10 cellular contexts compared by ENCODE assay signal in genomic region chr13:80336335-80336734, GRCh38. TPM values are rescaled to one million over a fixed set of nuclear protein-coding genes. Genes with fewer than 3 reads are reported as not detected.
DNase-seq lines count a peak whose midpoint lies in the region; ATAC-seq and TF ChIP-seq lines count a peak whose summit lies in the region.
"Had no signal": no experiment of that assay in that cellular context is flagged by ENCODE, and none has a peak within 500 bp of the region (broad histone marks: within the 10 kb centered on the region; RNA-seq: fewer than 3 reads in every experiment).

No MANE protein-coding gene starts in this region.

- intact Hi-C loops in Calu3 (cut with micrococcal nuclease; ENCODE audit: unreplicated experiment) (no loop called here), sigmoid colon (cut with DNase I) (no loop called here)

- no peaks in the 10 kb centered on the region for H3K9me3 ChIP-seq in sigmoid colon

- TF ChIP-seq POLR2A in sigmoid colon (IDR thresholded peaks at IDR 0.05) = no peak

- H3K4me3 Mint-ChIP-seq in Calu3 (ENCODE audit: low read depth, unreplicated experiment) = no peak overlapping the region
- no peak overlapping the region for H3K4me3 Mint-ChIP-seq in stimulated activated memory B cell treated with anti-CD40 and anti-IgM and Interleukin-4, amounts not matched to agents 10 μg/mL and 1 μg/mL and 100 μg/mL, for 72 hours

- WGBS in sigmoid colon, 2 donors = 18 to 54% methylated on average over 2 of the region's 2 CpGs

- H3K27me3 Mint-ChIP-seq in Calu3 (ENCODE audit: unreplicated experiment) = no peaks in the 10 kb centered on the region
- H3K27me3 Mint-ChIP-seq in stimulated activated memory B cell treated with anti-CD40 and anti-IgM and Interleukin-4, amounts not matched to agents 10 μg/mL and 1 μg/mL and 100 μg/mL, for 72 hours = peaks cover 8% of the 10 kb centered on the region

- TF ChIP-seq EP300 in sigmoid colon (IDR thresholded peaks at IDR 0.05) = no peak

- H3K27ac Mint-ChIP-seq in Calu3 (ENCODE audit: unreplicated experiment) = no peak overlapping the region
- H3K27ac Mint-ChIP-seq in stimulated activated memory B cell treated with anti-CD40 and anti-IgM and Interleukin-4, amounts not matched to agents 10 μg/mL and 1 μg/mL and 100 μg/mL, for 72 hours = no peak overlapping the region

- H3K27ac ChIP-seq in sigmoid colon = peak overlapping the region in 3 of 4 donors; percentile 88 to 92 (median 92)

- BruUV-seq in Calu3 (replicated peaks; lab: Mats Ljungman, UMichigan) = TSS peak; percentile 5

- H3K36me3 Mint-ChIP-seq in Calu3 (ENCODE audit: insufficient read depth, unreplicated experiment) = peaks cover 19% of the 10 kb centered on the region
- H3K36me3 Mint-ChIP-seq in stimulated activated memory B cell treated with anti-CD40 and anti-IgM and Interleukin-4, amounts not matched to agents 10 μg/mL and 1 μg/mL and 100 μg/mL, for 72 hours = no peaks in the 10 kb centered on the region

- ATAC-seq in GM21528 (IDR thresholded peaks at IDR 0.05; ENCODE audit: low FRiP score, unreplicated experiment) = no peak
- no peak for ATAC-seq in stimulated activated memory B cell treated with anti-CD40 and anti-IgM and Interleukin-4, amounts not matched to agents 10 μg/mL and 1 μg/mL and 100 μg/mL, for 72 hours

- H3K9me3 Mint-ChIP-seq in Calu3 (ENCODE audit: low read depth, unreplicated experiment) = no peaks in the 10 kb centered on the region
- no peaks in the 10 kb centered on the region for H3K9me3 Mint-ChIP-seq in stimulated activated memory B cell treated with anti-CD40 and anti-IgM and Interleukin-4, amounts not matched to agents 10 μg/mL and 1 μg/mL and 100 μg/mL, for 72 hours

- CTCF ChIA-PET in Calu3 (lab: Charles Lee) = no interaction called here

- peaks cover 0 to 24% (median 2%) of the 10 kb centered on the region in 4 donors for H3K36me3 ChIP-seq in sigmoid colon

- peak overlapping the region; percentile 98 for H3K4me3 ChIP-seq in WI38 (ENCODE audit: low read depth, low read length)
- peak overlapping the region; percentile 93 for H3K4me3 ChIP-seq in fibroblast of the aortic adventitia (ENCODE audit: low read depth, low read length)
- H3K4me3 ChIP-seq in sigmoid colon = peak overlapping the region; percentile 63 to 73 (median 67)

- TF ChIP-seq CTCF in Calu3 (IDR thresholded peaks at IDR 0.05; ENCODE audit: unreplicated experiment) (no peak), WI38 (IDR thresholded peaks at IDR 0.05; ENCODE audit: low read depth, low read length) (no peak), fibroblast of the aortic adventitia (IDR thresholded peaks at IDR 0.05; ENCODE audit: insufficient read depth, low read length) (no peak), sigmoid colon (IDR thresholded peaks at IDR 0.05) (no peak)

- peaks cover 0 to 7% (median 0%) of the 10 kb centered on the region in 4 donors for H3K4me1 ChIP-seq in sigmoid colon

- no peaks in the 10 kb centered on the region for H3K27me3 ChIP-seq in sigmoid colon

- DNase-seq in Calu3 (no peak), fibroblast of the aortic adventitia (ENCODE audit: low read depth) (peak; percentile 74), sigmoid colon (no peak), cerebellar nuclear complex (lab: John Stamatoyannopoulos, UW) (no peak), NCI-H69 (lab: John Stamatoyannopoulos, UW) (no peak)
- DNase-seq: NCI-H345 had no signal

- no peaks in the 10 kb centered on the region for H3K4me1 Mint-ChIP-seq in Calu3 (ENCODE audit: low read depth, unreplicated experiment)
- H3K4me1 Mint-ChIP-seq in stimulated activated memory B cell treated with anti-CD40 and anti-IgM and Interleukin-4, amounts not matched to agents 10 μg/mL and 1 μg/mL and 100 μg/mL, for 72 hours = no peaks in the 10 kb centered on the region

RNA-seq across cellular contexts. Expression of gene SPRY2, which starts 4.6 kb away (rescaled TPM):
- total RNA-seq in Calu3 (2022) = 13.3 and 13.6 TPM in 2 replicates
- 4.6 and 60.3 TPM in 2 replicates for total RNA-seq in fibroblast of the aortic adventitia (ENCODE audit: low replicate concordance)
- total RNA-seq in sigmoid colon = 10 to 100 TPM; 32.3 to 74.2 (median 47.6) TPM
- 10 to 100 TPM; 27.7 to 48.0 (median 33.1) TPM for polyA plus RNA-seq in sigmoid colon
- total RNA-seq: T-helper 1 cell treated with Interleukin-12 subunit alpha and Interleukin-12 subunit beta and Interleukin-4 antibody, amounts not matched to agents 30 ng/mL and 1 ng/mL, for 36 hours had no signal
